Comparison of ENCODE assay signal across 8 cellular contexts in genomic region chr6:73739097-73739496, GRCh38. TPM values are rescaled to one million over a fixed set of nuclear protein-coding genes. Genes with fewer than 3 reads are reported as not detected.
A peak's percentile ranks its signal among the peaks of the same experiment; 100 is the strongest.
DNase-seq lines count a peak whose midpoint lies in the region; ATAC-seq and TF ChIP-seq lines count a peak whose summit lies in the region.

No MANE protein-coding gene starts in this region.

- no peak overlapping the region for H3K4me2 ChIP-seq in OCI-LY3 (ENCODE audit: low read length)

- DNase-seq in DMS53 (lab: John Stamatoyannopoulos, UW) = peak; percentile 80
- DNase-seq in dermis blood vessel endothelial cell = peak; percentile 86
- DNase-seq in memory B cell (ENCODE audit: low spot score in 2 of 2) = peak in 1 of 2 donors; percentile 54
- no peak for DNase-seq in stimulated activated CD4-positive, alpha-beta T cell treated with anti-CD3 and anti-CD28 coated beads, Interleukin-4, amount 100 ng/mL, for 4 hours
- DNase-seq in activated gamma-delta T cell (lab: John Stamatoyannopoulos, UW) = no peak

- no peaks in the 10 kb centered on the region for H3K9me3 ChIP-seq in OCI-LY3 (ENCODE audit: insufficient read depth, low read length)

- peak; percentile 78 for TF ChIP-seq RAD21 in Ishikawa (IDR thresholded peaks at IDR 0.05; ENCODE audit: low read depth)

- no peak overlapping the region for H3K4me3 Mint-ChIP-seq in memory B cell

- ATAC-seq in GM19468 (IDR thresholded peaks at IDR 0.05; ENCODE audit: extremely low read depth, unreplicated experiment) (peak; percentile 54), memory B cell (ENCODE audit: low read depth) (peak; percentile 63)

- no peaks in the 10 kb centered on the region for H3K36me3 Mint-ChIP-seq in memory B cell

- TF ChIP-seq EP300 in Ishikawa (IDR thresholded peaks at IDR 0.05; ENCODE audit: borderline replicate concordance) = no peak

- H3K4me3 ChIP-seq in OCI-LY3 (ENCODE audit: low read length) = no peak overlapping the region

- no peak overlapping the region for H2AFZ ChIP-seq in OCI-LY3 (ENCODE audit: low read depth, low read length)

- H3K79me2 ChIP-seq in OCI-LY3 (ENCODE audit: low read length) = no peaks in the 10 kb centered on the region

- no peaks in the 10 kb centered on the region for H3K36me3 ChIP-seq in OCI-LY3 (replicated peaks; ENCODE audit: low read depth, low read length)

- H4K20me1 ChIP-seq in OCI-LY3 (ENCODE audit: insufficient read depth, low read length) = no peaks in the 10 kb centered on the region

- H3K27me3 ChIP-seq in OCI-LY3 (ENCODE audit: low read depth, low read length) = no peaks in the 10 kb centered on the region

- peak; percentile 92 for TF ChIP-seq CTCF in OCI-LY3 (IDR thresholded peaks at IDR 0.05; ENCODE audit: low read depth, low read length)

- no peaks in the 10 kb centered on the region for H3K4me1 Mint-ChIP-seq in memory B cell

- peaks cover 2% of the 10 kb centered on the region for H3K27me3 Mint-ChIP-seq in memory B cell

- no peaks in the 10 kb centered on the region for H3K4me1 ChIP-seq in OCI-LY3 (ENCODE audit: low read length)

- no peaks in the 10 kb centered on the region for H3K9me3 Mint-ChIP-seq in memory B cell

- no peak overlapping the region for H3K27ac Mint-ChIP-seq in memory B cell

- no peak overlapping the region for H3K9ac ChIP-seq in OCI-LY3 (ENCODE audit: low read length)

- H3K27ac ChIP-seq in OCI-LY3 (ENCODE audit: low read length) = no peak overlapping the region

TF ChIP-seq in Ishikawa, 13 proteins besides CTCF, POLR2A, EP300 and RAD21:
- TF ChIP-seq NFIC (IDR thresholded peaks at IDR 0.05) = no peak
- TF ChIP-seq TCF12 (IDR thresholded peaks at IDR 0.05; ENCODE audit: low read depth) = no peak
- TF ChIP-seq USF1 (IDR thresholded peaks at IDR 0.05) = no peak
- TF ChIP-seq ZBTB7A (IDR thresholded peaks at IDR 0.05; ENCODE audit: low read depth) = no peak
- TF ChIP-seq FOXM1 (IDR thresholded peaks at IDR 0.05; ENCODE audit: borderline replicate concordance, low read depth) = no peak
- no peak for TF ChIP-seq REST (IDR thresholded peaks at IDR 0.05; ENCODE audit: low read depth)
- no peak for TF ChIP-seq CEBPB (IDR thresholded peaks at IDR 0.05)
- TF ChIP-seq EGR1 (IDR thresholded peaks at IDR 0.05) = no peak
- no peak for TF ChIP-seq TEAD4 (IDR thresholded peaks at IDR 0.05)
- no peak for TF ChIP-seq MAX (IDR thresholded peaks at IDR 0.05)
- no peak for TF ChIP-seq CREB1 (IDR thresholded peaks at IDR 0.05; ENCODE audit: low read depth)
- TF ChIP-seq TAF1 (IDR thresholded peaks at IDR 0.05; ENCODE audit: low read depth) = no peak
- TF ChIP-seq YY1 (IDR thresholded peaks at IDR 0.05; ENCODE audit: low read depth) = no peak

RNA-seq across cellular contexts. Expression of gene CD109, which starts 43.1 kb away (rescaled TPM):
- total RNA-seq in dermis blood vessel endothelial cell = 25.2 and 36.3 TPM in 2 replicates

Comparison
In these comparisons a context has a peak if more than half of its experiments do, and no peak if none do; other contexts are left out.
1. DNase-seq: peak in DMS53 (single experiment) and dermis blood vessel endothelial cell (single experiment); none in stimulated activated CD4-positive, alpha-beta T cell treated with anti-CD3 and anti-CD28 coated beads, Interleukin-4, amount 100 ng/mL, for 4 hours (0 of 2) and activated gamma-delta T cell (single experiment).